In genomic region chr12:49643961-49644619, GRCh38 we compare ENCODE assay signal across 8 cellular contexts. TPM values are rescaled to one million over a fixed set of nuclear protein-coding genes. Genes with fewer than 3 reads are reported as not detected.
A peak's percentile ranks its signal among the peaks of the same experiment; 100 is the strongest.
DNase-seq lines count a peak whose midpoint lies in the region; ATAC-seq and TF ChIP-seq lines count a peak whose summit lies in the region.

No MANE protein-coding gene starts in this region.

- peaks cover 27% of the 10 kb centered on the region for H3K4me1 Mint-ChIP-seq in T-helper 1 cell treated with Interleukin-12 subunit alpha and Interleukin-12 subunit beta and Interleukin-4 antibody, amounts not matched to agents 30 μg/mL and 1 μg/mL, for 36 hours (ENCODE audit: low read depth)
- peaks cover 50% of the 10 kb centered on the region for H3K4me1 Mint-ChIP-seq in stimulated activated naive CD8-positive, alpha-beta T cell treated with anti-CD3 and anti-CD28 coated beads, Interleukin-15, amount 100 ng/mL, for 72 hours

- ATAC-seq in activated naive CD4-positive, alpha-beta T cell treated with anti-CD3 and anti-CD28 coated beads, Interleukin-2, amount 50 U/mL, for 72 hours, result peak; percentile 16 to 47
- peak; percentile 2 to 14 for ATAC-seq in left cardiac atrium
- ATAC-seq in stimulated activated naive CD8-positive, alpha-beta T cell treated with anti-CD3 and anti-CD28 coated beads, Interleukin-15, amount 100 ng/mL, for 72 hours, result peak; percentile 32
- ATAC-seq in HG02623 (IDR thresholded peaks at IDR 0.05; ENCODE audit: unreplicated experiment), result no peak

- H3K27ac ChIP-seq in A673 (ENCODE audit: low read depth, low read length, poor library complexity, severe bottlenecking), result no peak overlapping the region

- no peaks in the 10 kb centered on the region for H3K9me3 ChIP-seq in A673 (ENCODE audit: low read depth, low read length, poor library complexity, severe bottlenecking)

- DNase-seq in T-helper 1 cell (no peak), left cardiac atrium (no peak), NCI-H1694 treated with DMSO at 0.1 percent for 48 hours (lab: John Stamatoyannopoulos, UW) (no peak), A673 (ENCODE audit: low spot score) (no peak)
- DNase-seq in activated naive CD4-positive, alpha-beta T cell treated with anti-CD3 and anti-CD28 coated beads, Interleukin-2, amount 50 U/mL, for 72 hours (ENCODE audit: low spot score in 2 of 2), result no peak
- DNase-seq in stimulated activated naive CD8-positive, alpha-beta T cell treated with anti-CD3 and anti-CD28 coated beads, Interleukin-15, amount 100 ng/mL, for 72 hours, result no peak

- H3K36me3 Mint-ChIP-seq in T-helper 1 cell treated with Interleukin-12 subunit alpha and Interleukin-12 subunit beta and Interleukin-4 antibody, amounts not matched to agents 30 μg/mL and 1 μg/mL, for 36 hours (ENCODE audit: low read depth), result peaks cover 35% of the 10 kb centered on the region
- no peaks in the 10 kb centered on the region for H3K36me3 Mint-ChIP-seq in activated naive CD4-positive, alpha-beta T cell treated with anti-CD3 and anti-CD28 coated beads, Interleukin-2, amount 50 U/mL, for 72 hours

- BruUV-seq in A673 (replicated peaks; lab: Mats Ljungman, UMichigan), result no TSS peak

- no peaks in the 10 kb centered on the region for H3K9me3 Mint-ChIP-seq in T-helper 1 cell treated with Interleukin-12 subunit alpha and Interleukin-12 subunit beta and Interleukin-4 antibody, amounts not matched to agents 30 μg/mL and 1 μg/mL, for 36 hours
- no peaks in the 10 kb centered on the region for H3K9me3 Mint-ChIP-seq in activated naive CD4-positive, alpha-beta T cell treated with anti-CD3 and anti-CD28 coated beads, Interleukin-2, amount 50 U/mL, for 72 hours
- no peaks in the 10 kb centered on the region for H3K9me3 Mint-ChIP-seq in stimulated activated naive CD8-positive, alpha-beta T cell treated with anti-CD3 and anti-CD28 coated beads, Interleukin-15, amount 100 ng/mL, for 72 hours

- H3K4me3 ChIP-seq in A673 (ENCODE audit: low read depth, low read length, poor library complexity, severe bottlenecking), result no peak overlapping the region

- no peak overlapping the region for H3K4me3 Mint-ChIP-seq in T-helper 1 cell treated with Interleukin-12 subunit alpha and Interleukin-12 subunit beta and Interleukin-4 antibody, amounts not matched to agents 30 μg/mL and 1 μg/mL, for 36 hours
- H3K4me3 Mint-ChIP-seq in stimulated activated naive CD8-positive, alpha-beta T cell treated with anti-CD3 and anti-CD28 coated beads, Interleukin-15, amount 100 ng/mL, for 72 hours, result no peak overlapping the region

- peaks cover 29% of the 10 kb centered on the region for H3K36me3 ChIP-seq in A673 (ENCODE audit: insufficient read depth, low read length, poor library complexity, severe bottlenecking)

- H3K4me1 ChIP-seq in A673 (ENCODE audit: insufficient read depth, low read length, poor library complexity, severe bottlenecking), result peaks cover 9% of the 10 kb centered on the region

- intact Hi-C loops in left cardiac atrium (cut with DNase I), result loop anchor here (1.0 to 2.0 kb wide), 2 partner anchors 63 kb away; partner anchors contain the start of gene FMNL3 (in 2 of the 2)
- intact Hi-C loops in A673 (cut with micrococcal nuclease; ENCODE audit: unreplicated experiment), result loop anchor here (1.0 to 2.0 kb wide), 3 partner anchors 63 to 135 kb away; partner anchors contain the start of gene FMNL3

- no peak for TF ChIP-seq CTCF in A673 (conservative IDR thresholded peaks at IDR 0.05; ENCODE audit: low read depth, low read length)

- peak overlapping the region; percentile 82 for H3K27ac Mint-ChIP-seq in T-helper 1 cell treated with Interleukin-12 subunit alpha and Interleukin-12 subunit beta and Interleukin-4 antibody, amounts not matched to agents 30 μg/mL and 1 μg/mL, for 36 hours
- H3K27ac Mint-ChIP-seq in activated naive CD4-positive, alpha-beta T cell treated with anti-CD3 and anti-CD28 coated beads, Interleukin-2, amount 50 U/mL, for 72 hours, result peak overlapping the region; percentile 56 to 92
- peak overlapping the region; percentile 50 to 89 for H3K27ac Mint-ChIP-seq in stimulated activated naive CD8-positive, alpha-beta T cell treated with anti-CD3 and anti-CD28 coated beads, Interleukin-15, amount 100 ng/mL, for 72 hours

- POLR2A ChIA-PET in A673 (lab: Charles Lee; ENCODE audit: low non-redundant PET), result interaction anchor here (0.6 kb wide), 2 partner anchors 41 to 151 kb away, joined by 3 to 6 read pairs; no protein-coding TSS in a partner anchor

- CTCF ChIA-PET in A673 (lab: Charles Lee), result interaction anchor here (0.6 to 2.0 kb wide), 3 partner anchors 61 to 195 kb away, joined by 4 to 6 read pairs (median 5); partner anchors contain the start of gene TMBIM6

- H3K27me3 ChIP-seq in A673 (replicated peaks; ENCODE audit: insufficient read depth, low read depth, low read length, poor library complexity), result no peaks in the 10 kb centered on the region

- no peaks in the 10 kb centered on the region for H3K27me3 Mint-ChIP-seq in T-helper 1 cell treated with Interleukin-12 subunit alpha and Interleukin-12 subunit beta and Interleukin-4 antibody, amounts not matched to agents 30 μg/mL and 1 μg/mL, for 36 hours (ENCODE audit: low read depth)
- H3K27me3 Mint-ChIP-seq in stimulated activated naive CD8-positive, alpha-beta T cell treated with anti-CD3 and anti-CD28 coated beads, Interleukin-15, amount 100 ng/mL, for 72 hours, result no peaks in the 10 kb centered on the region

RNA-seq across cellular contexts. Expression of gene PRPF40B, which starts 20.7 kb away (rescaled TPM):
- total RNA-seq in activated naive CD4-positive, alpha-beta T cell treated with anti-CD3 and anti-CD28 coated beads, Interleukin-2, amount 50 U/mL, for 72 hours, result 10 to 100 TPM in 1 of 2 donors, 1 to 10 TPM in 1; 5.1 to 10.1 TPM
- total RNA-seq in left cardiac atrium (10 to 100 TPM; 14.3 to 21.1 TPM), A673 (2021) (14.0 and 19.4 TPM in 2 replicates)

RNA-seq across cellular contexts. Expression of gene FAM186B, which starts 38.7 kb away (rescaled TPM):
- total RNA-seq in activated naive CD4-positive, alpha-beta T cell treated with anti-CD3 and anti-CD28 coated beads, Interleukin-2, amount 50 U/mL, for 72 hours, result under 1 TPM; 0.16 to 0.18 TPM
- total RNA-seq in left cardiac atrium (under 1 TPM; 0.29 to 0.31 TPM), A673 (2021) (0.19 and 0.20 TPM in 2 replicates)
